In the genomic region with DNA sequence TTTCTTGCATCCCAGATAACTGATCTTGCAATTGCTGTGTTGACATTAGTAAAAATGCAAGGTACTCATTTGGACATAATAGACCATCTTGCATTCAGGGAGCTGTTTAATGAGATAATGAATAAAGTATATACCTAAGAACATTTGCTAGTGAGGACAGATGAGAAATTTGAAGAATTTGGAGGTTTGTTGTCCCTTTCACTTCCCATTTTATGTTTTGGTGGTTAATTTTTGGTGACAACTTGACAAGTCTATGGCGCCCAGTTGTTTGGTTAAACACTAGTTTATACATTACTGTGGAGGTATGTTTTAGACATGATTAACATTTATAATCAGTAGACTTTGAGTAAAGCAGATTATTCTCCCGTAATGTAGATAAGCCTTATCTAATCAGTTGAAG, we compare ENCODE assay signal across 24 cellular contexts.
DNase-seq lines count a peak whose midpoint lies in the region; ATAC-seq, FAIRE-seq and TF ChIP-seq lines count a peak whose summit lies in the region.
"Had no signal": no experiment of that assay in that cellular context is flagged by ENCODE, and none has a peak within 500 bp of the region (broad histone marks: within the 10 kb centered on the region; RNA-seq: fewer than 3 reads in every experiment).

No MANE protein-coding gene starts in this region.

- peaks cover 6% of the 10 kb centered on the region for H3K9me3 Mint-ChIP-seq in mesothelial cell of epicardium
- H3K9me3 Mint-ChIP-seq in activated T-helper 1 cell treated with anti-CD3 and anti-CD28 coated beads, Interleukin-12 subunit alpha, Interleukin-12 subunit beta, Interleukin-2, Interleukin-4 antibody, amounts not matched to agents 30 ng/mL and 10 ng/mL and 1 ng/mL, durations not matched to agents 14 hours and 24 hours and 36 hours: no peaks in the 10 kb centered on the region

- H3K27me3 Mint-ChIP-seq in mesothelial cell of epicardium (ENCODE audit: low read depth): no peaks in the 10 kb centered on the region
- no peaks in the 10 kb centered on the region for H3K27me3 Mint-ChIP-seq in activated T-helper 1 cell treated with anti-CD3 and anti-CD28 coated beads, Interleukin-12 subunit alpha, Interleukin-12 subunit beta, Interleukin-2, Interleukin-4 antibody, amounts not matched to agents 30 ng/mL and 10 ng/mL and 1 ng/mL, durations not matched to agents 14 hours and 24 hours and 36 hours (ENCODE audit: insufficient read depth)
- H3K27me3 Mint-ChIP-seq: B cell had no signal

- DNase-seq in GM12891 (ENCODE audit: insufficient read length, low spot score): no peak
- DNase-seq in MV-4-11 (lab: John Stamatoyannopoulos, UW): peak; percentile 16
- no peak for DNase-seq in mesothelial cell of epicardium (ENCODE audit: low spot score in 2 of 2, unreplicated experiment in 2 of 2)
- no peak for DNase-seq in stimulated activated CD4-positive, alpha-beta T cell treated with anti-CD3 and anti-CD28 coated beads, Interleukin-2, amount 100 ng/mL, for 48 hours
- DNase-seq in activated T-helper 1 cell treated with anti-CD3 and anti-CD28 coated beads, Interleukin-12 subunit alpha, Interleukin-12 subunit beta, Interleukin-2, Interleukin-4 antibody, amounts not matched to agents 30 ng/mL and 10 ng/mL and 1 ng/mL, durations not matched to agents 14 hours and 24 hours and 36 hours (ENCODE audit: low spot score): no peak
- DNase-seq: MG63, NCI-H1092 treated with DMSO at 0.1 percent for 48 hours, NCI-H146, NCI-H2029, NCI-H345, NCI-H524, NCI-H774, T-helper 9 cell had no signal

- ATAC-seq in GM18870 (IDR thresholded peaks at IDR 0.05; ENCODE audit: unreplicated experiment) (peak; percentile 64), HG02981 (IDR thresholded peaks at IDR 0.05; ENCODE audit: unreplicated experiment) (peak; percentile 67), GM21526 (IDR thresholded peaks at IDR 0.05; ENCODE audit: low FRiP score, unreplicated experiment) (no peak)
- ATAC-seq: A549, HepG2, K562, Right ventricle myocardium inferior had no signal

- TF ChIP-seq POLR2A in GM12891 (IDR thresholded peaks at IDR 0.05; ENCODE audit: low read depth, low read length): no peak

- intact Hi-C loops in activated T-helper 1 cell treated with anti-CD3 and anti-CD28 coated beads, Interleukin-12 subunit alpha, Interleukin-12 subunit beta, Interleukin-2, Interleukin-4 antibody, amounts not matched to agents 30 ng/mL and 10 ng/mL and 1 ng/mL, durations not matched to agents 14 hours and 24 hours and 36 hours (cut with micrococcal nuclease): no loop called here

- H3K4me1 Mint-ChIP-seq in mesothelial cell of epicardium: peaks cover 7% of the 10 kb centered on the region
- no peaks in the 10 kb centered on the region for H3K4me1 Mint-ChIP-seq in activated T-helper 1 cell treated with anti-CD3 and anti-CD28 coated beads, Interleukin-12 subunit alpha, Interleukin-12 subunit beta, Interleukin-2, Interleukin-4 antibody, amounts not matched to agents 30 ng/mL and 10 ng/mL and 1 ng/mL, durations not matched to agents 14 hours and 24 hours and 36 hours (ENCODE audit: low read depth)
- H3K4me1 Mint-ChIP-seq: B cell, CD14-positive monocyte had no signal

- no peak overlapping the region for H3K4me3 Mint-ChIP-seq in mesothelial cell of epicardium
- H3K4me3 Mint-ChIP-seq in activated T-helper 1 cell treated with anti-CD3 and anti-CD28 coated beads, Interleukin-12 subunit alpha, Interleukin-12 subunit beta, Interleukin-2, Interleukin-4 antibody, amounts not matched to agents 30 ng/mL and 10 ng/mL and 1 ng/mL, durations not matched to agents 14 hours and 24 hours and 36 hours: no peak overlapping the region
- H3K4me3 Mint-ChIP-seq: B cell, CD14-positive monocyte had no signal

- no peaks in the 10 kb centered on the region for H3K36me3 Mint-ChIP-seq in mesothelial cell of epicardium
- H3K36me3 Mint-ChIP-seq in activated T-helper 1 cell treated with anti-CD3 and anti-CD28 coated beads, Interleukin-12 subunit alpha, Interleukin-12 subunit beta, Interleukin-2, Interleukin-4 antibody, amounts not matched to agents 30 ng/mL and 10 ng/mL and 1 ng/mL, durations not matched to agents 14 hours and 24 hours and 36 hours (ENCODE audit: low read depth): no peaks in the 10 kb centered on the region
- H3K36me3 Mint-ChIP-seq: CD14-positive monocyte had no signal

- no peak for TF ChIP-seq CTCF in mesothelial cell of epicardium (IDR thresholded peaks at IDR 0.05; ENCODE audit: unreplicated experiment)

- no peak overlapping the region for H3K27ac Mint-ChIP-seq in mesothelial cell of epicardium
- H3K27ac Mint-ChIP-seq in activated T-helper 1 cell treated with anti-CD3 and anti-CD28 coated beads, Interleukin-12 subunit alpha, Interleukin-12 subunit beta, Interleukin-2, Interleukin-4 antibody, amounts not matched to agents 30 ng/mL and 10 ng/mL and 1 ng/mL, durations not matched to agents 14 hours and 24 hours and 36 hours: no peak overlapping the region
- H3K27ac Mint-ChIP-seq: B cell, CD14-positive monocyte had no signal

- no peak for FAIRE-seq in GM12891 (lab: Jason Lieb, UNC)
- FAIRE-seq: A549, G401.6, H54, HepG2, K562 had no signal

TF ChIP-seq in GM12891, 5 proteins besides CTCF, POLR2A, EP300 and RAD21:
- TF ChIP-seq POU2F2 (IDR thresholded peaks at IDR 0.05; ENCODE audit: low read depth, low read length) (no peak), SPI1 (IDR thresholded peaks at IDR 0.05; ENCODE audit: low read depth, low read length) (peak; percentile 63)
TF ChIP-seq in GM12891: peak in this region for 1.
